12 cellular contexts compared by ENCODE assay signal in genomic region chr17:78422267-78422605, GRCh38. TPM values are rescaled to one million over a fixed set of nuclear protein-coding genes. Genes with fewer than 3 reads are reported as not detected.
DNase-seq lines count a peak whose midpoint lies in the region; ATAC-seq and TF ChIP-seq lines count a peak whose summit lies in the region.
"Had no signal": no experiment of that assay in that cellular context is flagged by ENCODE, and none has a peak within 500 bp of the region (broad histone marks: within the 10 kb centered on the region; RNA-seq: fewer than 3 reads in every experiment).

No MANE protein-coding gene starts in this region.

- H3K4ac ChIP-seq in trophoblast cell (ENCODE audit: low read depth, low read length) = peak overlapping the region; percentile 19

- no peak overlapping the region for H2BK5ac ChIP-seq in trophoblast cell (ENCODE audit: low read depth, low read length, poor library complexity)

- no peaks in the 10 kb centered on the region for H3K27me3 Mint-ChIP-seq in activated CD4-positive, alpha-beta T cell treated with anti-CD3 and anti-CD28 coated beads, Interleukin-2, amount 10 ng/mL, durations not matched to agents 24 days and 14 days
- H3K27me3 Mint-ChIP-seq in endodermal cell (ENCODE audit: insufficient read depth) = no peaks in the 10 kb centered on the region
- H3K27me3 Mint-ChIP-seq: dendritic cell treated with granulocyte-macrophage colony-stimulating factor and Interleukin-4, amounts not matched to agents 40 ng/mL and 50 ng/mL, for 4 days; naive B cell; stimulated activated memory B cell treated with anti-CD40 and anti-IgM and Interleukin-4, amounts not matched to agents 10 μg/mL and 1 μg/mL and 100 μg/mL, for 72 hours had no signal

- H2BK12ac ChIP-seq in trophoblast cell (ENCODE audit: low read length) = no peak overlapping the region

- no peak overlapping the region for H3K4me3 ChIP-seq in MM.1S (ENCODE audit: low read length)
- no peak overlapping the region for H3K4me3 ChIP-seq in endodermal cell (ENCODE audit: low read length)
- no peak overlapping the region for H3K4me3 ChIP-seq in trophoblast cell (ENCODE audit: low read depth, low read length)
- H3K4me3 ChIP-seq: GM23248 had no signal

- H3K36me3 Mint-ChIP-seq in activated CD4-positive, alpha-beta T cell treated with anti-CD3 and anti-CD28 coated beads, Interleukin-2, amount 10 ng/mL, durations not matched to agents 24 days and 14 days (ENCODE audit: low read depth) = peaks cover 55% of the 10 kb centered on the region
- peaks cover 60% of the 10 kb centered on the region for H3K36me3 Mint-ChIP-seq in endodermal cell (ENCODE audit: low read depth)
- H3K36me3 Mint-ChIP-seq: naive B cell had no signal

- H3K23ac ChIP-seq in trophoblast cell (ENCODE audit: low read length) = no peak overlapping the region

- H3K79me2 ChIP-seq in MM.1S (ENCODE audit: low read length) (no peaks in the 10 kb centered on the region), trophoblast cell (ENCODE audit: control insufficient read depth, insufficient read depth, low read length, poor library complexity) (peaks cover 2% of the 10 kb centered on the region)

- no peak overlapping the region for H2AFZ ChIP-seq in MM.1S (ENCODE audit: low read length)
- no peak overlapping the region for H2AFZ ChIP-seq in trophoblast cell (ENCODE audit: insufficient read depth, low read length, poor library complexity)
- H2AFZ ChIP-seq: GM23248 had no signal

- H4K91ac ChIP-seq in trophoblast cell (ENCODE audit: low read depth, low read length) = no peak overlapping the region

- H3K9me3 ChIP-seq in MM.1S (replicated peaks; ENCODE audit: insufficient read depth, low read length) (no peaks in the 10 kb centered on the region), endodermal cell (ENCODE audit: control insufficient read depth, low read length) (no peaks in the 10 kb centered on the region), trophoblast cell (ENCODE audit: insufficient read depth, low read depth, low read length) (peaks cover 2% of the 10 kb centered on the region)

- H2BK120ac ChIP-seq in trophoblast cell (ENCODE audit: insufficient read depth, low read length, poor library complexity) = no peak overlapping the region

- no peaks in the 10 kb centered on the region for H4K20me1 ChIP-seq in MM.1S (ENCODE audit: insufficient read depth, low read length)

- H3K4me1 ChIP-seq in MM.1S (ENCODE audit: low read length) (no peaks in the 10 kb centered on the region), endodermal cell (ENCODE audit: control insufficient read depth, insufficient read depth, low read length) (peaks cover 3% of the 10 kb centered on the region), trophoblast cell (ENCODE audit: control insufficient read depth in 1 of 2, insufficient read depth in 2 of 2, low read length in 2 of 2) (peaks cover 18 to 20% of the 10 kb centered on the region in 2 experiments)

- H3K27ac ChIP-seq in MM.1S (ENCODE audit: low read length) = no peak overlapping the region
- H3K27ac ChIP-seq in endodermal cell (ENCODE audit: low read depth, low read length) = no peak overlapping the region
- no peak overlapping the region for H3K27ac ChIP-seq in trophoblast cell (ENCODE audit: low read depth, low read length)
- H3K27ac ChIP-seq: GM23248 had no signal

- H2AK5ac ChIP-seq in trophoblast cell (ENCODE audit: low read length) = no peak overlapping the region

- H3K4me2 ChIP-seq in MM.1S (ENCODE audit: low read depth, low read length) (no peak overlapping the region), trophoblast cell (ENCODE audit: low read length) (no peak overlapping the region)

- no peak for DNase-seq in activated CD4-positive, alpha-beta T cell treated with anti-CD3 and anti-CD28 coated beads, Interleukin-2, amount 10 ng/mL, durations not matched to agents 24 days and 14 days
- DNase-seq in activated CD4-positive, alpha-beta T cell treated with anti-CD3 and anti-CD28 coated beads, Interleukin-2, amount 50 U/mL, for 4 hours = no peak
- DNase-seq in MM.1S = no peak
- no peak for DNase-seq in endodermal cell
- no peak for DNase-seq in trophoblast cell
- DNase-seq in islet precursor cell = no peak
- DNase-seq in KBM-7 = no peak

- no peak for ATAC-seq in GM18858 (IDR thresholded peaks at IDR 0.05; ENCODE audit: unreplicated experiment)

- H3K79me1 ChIP-seq in trophoblast cell (ENCODE audit: low read length) = peaks cover 13% of the 10 kb centered on the region

- peak overlapping the region; percentile 77 for H3K27ac Mint-ChIP-seq in activated CD4-positive, alpha-beta T cell treated with anti-CD3 and anti-CD28 coated beads, Interleukin-2, amount 10 ng/mL, durations not matched to agents 24 days and 14 days
- peak overlapping the region; percentile 91 for H3K27ac Mint-ChIP-seq in endodermal cell
- H3K27ac Mint-ChIP-seq: dendritic cell treated with granulocyte-macrophage colony-stimulating factor and Interleukin-4, amounts not matched to agents 40 ng/mL and 50 ng/mL, for 4 days; naive B cell; stimulated activated memory B cell treated with anti-CD40 and anti-IgM and Interleukin-4, amounts not matched to agents 10 μg/mL and 1 μg/mL and 100 μg/mL, for 72 hours had no signal

- no peak overlapping the region for H4K8ac ChIP-seq in trophoblast cell (ENCODE audit: low read depth, low read length)

- intact Hi-C loops in activated CD4-positive, alpha-beta T cell treated with anti-CD3 and anti-CD28 coated beads, Interleukin-2, amount 10 ng/mL, durations not matched to agents 24 days and 14 days (cut with micrococcal nuclease) = loop anchor here (1.0 to 5.0 kb wide), 3 partner anchors 62 to 170 kb away; partner anchors contain the start of gene SOCS3

- H3K9ac ChIP-seq in MM.1S (ENCODE audit: low read length) = no peak overlapping the region
- no peak overlapping the region for H3K9ac ChIP-seq in endodermal cell (ENCODE audit: extremely low read depth, low read length, poor library complexity, severe bottlenecking)
- no peak overlapping the region for H3K9ac ChIP-seq in trophoblast cell (ENCODE audit: low read length)
- H3K9ac ChIP-seq: GM23248 had no signal

- TF ChIP-seq CTCF in MM.1S (IDR thresholded peaks at IDR 0.05; ENCODE audit: low read length) (0 out of 2 replicates have a peak, but pooled peaks have one; percentile 2), endodermal cell (conservative IDR thresholded peaks at IDR 0.05) (no peak)

- H3K27me3 ChIP-seq in MM.1S (replicated peaks; ENCODE audit: insufficient read depth, low read length) (no peaks in the 10 kb centered on the region), endodermal cell (ENCODE audit: control insufficient read depth, insufficient read depth, low read length, poor library complexity, severe bottlenecking) (no peaks in the 10 kb centered on the region), trophoblast cell (ENCODE audit: insufficient read depth, low read length) (no peaks in the 10 kb centered on the region)

- H3F3A ChIP-seq in MM.1S (ENCODE audit: insufficient read depth, low read length) = no peaks in the 10 kb centered on the region

- H3K9me2 ChIP-seq in MM.1S (replicated peaks; ENCODE audit: insufficient read depth, low read length) = no peaks in the 10 kb centered on the region

- 69 to 84% methylated on average over 4 to 8 of the region's 8 CpGs for WGBS in endodermal cell (ENCODE audit: insufficient coverage in 1 of 2, insufficient read length in 1 of 2), 2 experiments
- no CpG with 5 or more reads among the region's 8 CpGs for WGBS in trophoblast cell (ENCODE audit: extremely low coverage, insufficient coverage, insufficient read length)

- H3K9me3 Mint-ChIP-seq in activated CD4-positive, alpha-beta T cell treated with anti-CD3 and anti-CD28 coated beads, Interleukin-2, amount 10 ng/mL, durations not matched to agents 24 days and 14 days = no peaks in the 10 kb centered on the region
- no peaks in the 10 kb centered on the region for H3K9me3 Mint-ChIP-seq in endodermal cell
- H3K9me3 Mint-ChIP-seq: dendritic cell treated with granulocyte-macrophage colony-stimulating factor and Interleukin-4, amounts not matched to agents 40 ng/mL and 50 ng/mL, for 4 days; naive B cell; stimulated activated memory B cell treated with anti-CD40 and anti-IgM and Interleukin-4, amounts not matched to agents 10 μg/mL and 1 μg/mL and 100 μg/mL, for 72 hours had no signal

- no peak overlapping the region for H4K12ac ChIP-seq in trophoblast cell (ENCODE audit: low read depth, low read length)

- peak overlapping the region; percentile 48 for H3K18ac ChIP-seq in trophoblast cell (ENCODE audit: low read length)

- no peaks in the 10 kb centered on the region for H3K36me3 ChIP-seq in MM.1S (replicated peaks; ENCODE audit: insufficient read depth, low read length)
- peaks cover 61% of the 10 kb centered on the region for H3K36me3 ChIP-seq in endodermal cell (ENCODE audit: control insufficient read depth, insufficient read depth, low read length)
- peaks cover 58 to 62% of the 10 kb centered on the region in 2 experiments for H3K36me3 ChIP-seq in trophoblast cell (ENCODE audit: control insufficient read depth in 1 of 2, insufficient read depth in 2 of 2, low read length in 2 of 2)

- peaks cover 36% of the 10 kb centered on the region for H3K4me1 Mint-ChIP-seq in activated CD4-positive, alpha-beta T cell treated with anti-CD3 and anti-CD28 coated beads, Interleukin-2, amount 10 ng/mL, durations not matched to agents 24 days and 14 days
- H3K4me1 Mint-ChIP-seq in endodermal cell = peaks cover 16% of the 10 kb centered on the region

- in situ Hi-C loops in KBM-7 (cut with MboI; ENCODE audit: low pct_unique_long_range_greater_than_20kb, low sequenced_read_pairs) = no loop called here

- H3K4me3 Mint-ChIP-seq in activated CD4-positive, alpha-beta T cell treated with anti-CD3 and anti-CD28 coated beads, Interleukin-2, amount 10 ng/mL, durations not matched to agents 24 days and 14 days = no peak overlapping the region
- no peak overlapping the region for H3K4me3 Mint-ChIP-seq in endodermal cell
- H3K4me3 Mint-ChIP-seq: dendritic cell treated with granulocyte-macrophage colony-stimulating factor and Interleukin-4, amounts not matched to agents 40 ng/mL and 50 ng/mL, for 4 days; stimulated activated memory B cell treated with anti-CD40 and anti-IgM and Interleukin-4, amounts not matched to agents 10 μg/mL and 1 μg/mL and 100 μg/mL, for 72 hours had no signal

- no peak overlapping the region for H3K14ac ChIP-seq in trophoblast cell (ENCODE audit: low read length)

RNA-seq across cellular contexts. Expression of gene PGS1, which starts 43.8 kb away (rescaled TPM):
- 65.6 and 67.8 TPM in 2 replicates for total RNA-seq in activated CD4-positive, alpha-beta T cell treated with anti-CD3 and anti-CD28 coated beads, Interleukin-2, amount 10 ng/mL, durations not matched to agents 24 days and 14 days
- total RNA-seq in endodermal cell = 10 to 100 TPM; 57.1 to 58.2 TPM
- 33.1 TPM for polyA plus RNA-seq in endodermal cell (2013, experiment 1 of 2)
- 32.3 TPM for polyA plus RNA-seq in endodermal cell (2013, experiment 2 of 2)
- polyA plus RNA-seq in trophoblast cell (2013) = 23.9 and 26.5 TPM in 2 replicates
